ENCODE assay signal across 24 cellular contexts in the genomic region with DNA sequence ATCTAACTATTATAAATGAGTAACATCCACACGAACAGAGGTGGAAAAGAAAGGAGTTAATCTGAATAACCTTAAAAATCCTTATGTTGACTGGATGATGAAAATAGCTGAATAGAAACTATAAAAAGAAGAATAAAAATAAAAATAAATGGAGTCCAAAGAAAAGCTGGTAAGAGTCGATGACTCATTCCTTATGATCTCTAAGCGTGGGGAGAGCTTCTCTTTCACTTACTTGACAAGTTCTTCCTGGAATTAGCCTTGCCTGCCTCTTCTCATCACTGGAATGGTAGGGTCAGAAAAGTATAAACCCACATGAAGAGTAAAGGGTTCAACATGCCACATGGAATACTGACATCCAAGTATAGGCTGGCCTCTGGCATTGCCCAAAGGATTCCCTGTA.
A peak's percentile ranks its signal among the peaks of the same experiment; 100 is the strongest.
DNase-seq lines count a peak whose midpoint lies in the region; ATAC-seq and TF ChIP-seq lines count a peak whose summit lies in the region.
"Had no signal": no experiment of that assay in that cellular context is flagged by ENCODE, and none has a peak within 500 bp of the region (broad histone marks: within the 10 kb centered on the region; RNA-seq: fewer than 3 reads in every experiment).

No MANE protein-coding gene starts in this region.

- H3K4me2 ChIP-seq in MM.1S (ENCODE audit: low read depth, low read length): no peak overlapping the region

- H3K36me3 ChIP-seq in MM.1S (replicated peaks; ENCODE audit: insufficient read depth, low read length): no peaks in the 10 kb centered on the region
- H3K36me3 ChIP-seq: adrenal gland, pancreas had no signal

- H3K4me3 ChIP-seq in foreskin fibroblast (ENCODE audit: low read depth in 1 of 2, low read length in 2 of 2) (no peak overlapping the region), MM.1S (ENCODE audit: low read length) (no peak overlapping the region)
- H3K4me3 ChIP-seq: adrenal gland, pancreas had no signal

- H3K79me2 ChIP-seq in MM.1S (ENCODE audit: low read length): no peaks in the 10 kb centered on the region

- no peaks in the 10 kb centered on the region for H3K9me3 ChIP-seq in MM.1S (replicated peaks; ENCODE audit: insufficient read depth, low read length)
- H3K9me3 ChIP-seq: adrenal gland, pancreas had no signal

- H3K9ac ChIP-seq in MM.1S (ENCODE audit: low read length): no peak overlapping the region

- H3F3A ChIP-seq in MM.1S (ENCODE audit: insufficient read depth, low read length): no peaks in the 10 kb centered on the region

- H3K27me3 ChIP-seq in MM.1S (replicated peaks; ENCODE audit: insufficient read depth, low read length): no peaks in the 10 kb centered on the region
- H3K27me3 ChIP-seq: adrenal gland, pancreas had no signal

- no peak overlapping the region for H2AFZ ChIP-seq in MM.1S (ENCODE audit: low read length)

- H3K9me2 ChIP-seq in MM.1S (replicated peaks; ENCODE audit: insufficient read depth, low read length): no peaks in the 10 kb centered on the region

- no peaks in the 10 kb centered on the region for H3K4me1 ChIP-seq in MM.1S (ENCODE audit: low read length)
- H3K4me1 ChIP-seq: adrenal gland, pancreas had no signal

- ATAC-seq in HG03342 (IDR thresholded peaks at IDR 0.05; ENCODE audit: unreplicated experiment) (no peak), GM21447 (IDR thresholded peaks at IDR 0.05; ENCODE audit: unreplicated experiment) (no peak)
- ATAC-seq: activated CD8-positive, alpha-beta memory T cell treated with anti-CD3 and anti-CD28 coated beads, Interleukin-2, amount 10 ng/mL, durations not matched to agents 7 days and 5 days; CD8-positive, alpha-beta T cell; left ventricle myocardium superior; pancreas had no signal

- DNase-seq in AG08395 (ENCODE audit: low spot score) (peak; percentile 10), HT1080 (ENCODE audit: low read depth) (peak; percentile 29), astrocyte of the hippocampus (ENCODE audit: low read depth, low spot score) (peak; percentile 17), foreskin fibroblast (peak; percentile 44 to 67), MM.1S (no peak), medulla oblongata (ENCODE audit: extremely low spot score) (no peak)
- DNase-seq: activated CD8-positive, alpha-beta memory T cell treated with anti-CD3 and anti-CD28 coated beads, Interleukin-2, amount 10 ng/mL, durations not matched to agents 7 days and 5 days; activated effector memory CD4-positive, alpha-beta T cell treated with anti-CD3 and anti-CD28 coated beads, Interleukin-2, amount 50 U/mL, for 16 hours; adrenal gland; CD8-positive, alpha-beta T cell; cerebellar nuclear complex; DND-41; H7; left ventricle myocardium superior; NCI-H1048; NCI-H2081; NCI-H524 treated with DMSO at 0.1 percent for 48 hours; pancreas; Right ventricle myocardium superior; stimulated activated CD4-positive, alpha-beta T cell treated with anti-CD3 and anti-CD28 coated beads, Interleukin-2, amount 100 ng/mL, for 48 hours; T-helper 2 cell had no signal

- TF ChIP-seq CTCF in foreskin fibroblast (IDR thresholded peaks at IDR 0.05; ENCODE audit: low read depth, low read length) (no peak), MM.1S (IDR thresholded peaks at IDR 0.05; ENCODE audit: low read length) (no peak)

- H3K27ac ChIP-seq in MM.1S (ENCODE audit: low read length): no peak overlapping the region
- H3K27ac ChIP-seq: adrenal gland, HL-60, pancreas had no signal

- H4K20me1 ChIP-seq in MM.1S (ENCODE audit: insufficient read depth, low read length): no peaks in the 10 kb centered on the region

Comparison
In these comparisons a context has a peak if more than half of its experiments do, and no peak if none do; other contexts are left out.
1. DNase-seq: peak in AG08395 (single experiment), HT1080 (single experiment), astrocyte of the hippocampus (single experiment) and foreskin fibroblast (2 of 2); none in MM.1S (single experiment) and medulla oblongata (single experiment).